Comparison of ENCODE assay signal across 1 cellular context in the genomic region with DNA sequence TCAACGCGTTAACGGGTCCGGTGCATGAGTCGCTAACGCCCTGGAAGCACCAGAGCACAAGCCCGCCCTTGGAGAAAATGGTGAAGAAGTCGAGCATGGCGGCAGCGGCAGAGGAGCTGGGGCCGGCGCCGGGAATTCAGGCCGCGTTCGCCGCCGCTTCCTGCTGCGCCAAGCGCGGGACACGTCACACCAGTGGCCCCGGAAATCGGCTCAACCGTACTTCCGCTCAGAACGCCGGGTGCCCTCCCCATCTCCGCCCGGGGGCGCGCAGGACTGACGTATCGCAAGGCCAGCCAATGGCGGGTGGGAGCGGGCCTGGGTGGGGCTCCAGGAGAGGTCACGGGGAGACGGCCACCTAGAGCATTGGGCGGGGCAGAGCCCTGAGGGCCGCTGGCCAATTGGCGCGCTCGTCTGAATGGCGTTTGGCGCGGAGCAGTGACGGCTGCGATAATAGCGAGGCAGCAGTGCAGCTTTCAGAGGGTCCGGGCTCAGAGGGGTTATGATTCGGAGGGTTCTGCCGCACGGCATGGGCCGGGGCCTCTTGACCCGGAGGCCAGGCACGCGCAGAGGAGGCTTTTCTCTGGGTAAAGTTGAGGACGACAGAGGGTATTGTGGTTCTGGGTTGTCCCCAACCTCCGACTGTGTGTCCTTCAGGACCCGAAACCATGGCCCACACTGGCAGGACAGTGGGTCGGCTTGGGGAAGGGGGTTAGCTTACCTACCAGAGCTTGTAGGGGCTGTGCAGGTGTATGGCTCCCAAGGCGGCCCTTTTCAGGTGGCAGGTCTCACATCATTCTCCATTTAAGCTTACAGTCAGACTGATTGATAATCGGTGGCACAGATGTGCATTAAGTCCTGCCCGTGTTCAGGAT.
TF ChIP-seq lines count a peak whose summit lies in the region.

Gene FOXRED1, plus strand, starts transcription at position 447 of the 872 bp plus-strand sequence. Its CDS starts 53 bp downstream, at position 500.
A gene with protein sequence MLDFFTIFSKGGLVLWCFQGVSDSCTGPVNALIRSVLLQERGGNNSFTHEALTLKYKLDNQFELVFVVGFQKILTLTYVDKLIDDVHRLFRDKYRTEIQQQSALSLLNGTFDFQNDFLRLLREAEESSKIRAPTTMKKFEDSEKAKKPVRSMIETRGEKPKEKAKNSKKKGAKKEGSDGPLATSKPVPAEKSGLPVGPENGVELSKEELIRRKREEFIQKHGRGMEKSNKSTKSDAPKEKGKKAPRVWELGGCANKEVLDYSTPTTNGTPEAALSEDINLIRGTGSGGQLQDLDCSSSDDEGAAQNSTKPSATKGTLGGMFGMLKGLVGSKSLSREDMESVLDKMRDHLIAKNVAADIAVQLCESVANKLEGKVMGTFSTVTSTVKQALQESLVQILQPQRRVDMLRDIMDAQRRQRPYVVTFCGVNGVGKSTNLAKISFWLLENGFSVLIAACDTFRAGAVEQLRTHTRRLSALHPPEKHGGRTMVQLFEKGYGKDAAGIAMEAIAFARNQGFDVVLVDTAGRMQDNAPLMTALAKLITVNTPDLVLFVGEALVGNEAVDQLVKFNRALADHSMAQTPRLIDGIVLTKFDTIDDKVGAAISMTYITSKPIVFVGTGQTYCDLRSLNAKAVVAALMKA (minus strand): TSS at position 188 of the 872 bp plus-strand sequence. CDS start 91 bp downstream, at position 97.

TF ChIP-seq in liver, 16 proteins besides CTCF, POLR2A, EP300 and RAD21 (continued from another document):
- TF ChIP-seq EGR1 (IDR thresholded peaks at IDR 0.05; ENCODE audit: low read depth in 2 of 2) (peak; percentile 70 to 72), SP1 (IDR thresholded peaks at IDR 0.05) (peak; percentile 98)
